ENCODE assay signal across 15 cellular contexts in the genomic region with DNA sequence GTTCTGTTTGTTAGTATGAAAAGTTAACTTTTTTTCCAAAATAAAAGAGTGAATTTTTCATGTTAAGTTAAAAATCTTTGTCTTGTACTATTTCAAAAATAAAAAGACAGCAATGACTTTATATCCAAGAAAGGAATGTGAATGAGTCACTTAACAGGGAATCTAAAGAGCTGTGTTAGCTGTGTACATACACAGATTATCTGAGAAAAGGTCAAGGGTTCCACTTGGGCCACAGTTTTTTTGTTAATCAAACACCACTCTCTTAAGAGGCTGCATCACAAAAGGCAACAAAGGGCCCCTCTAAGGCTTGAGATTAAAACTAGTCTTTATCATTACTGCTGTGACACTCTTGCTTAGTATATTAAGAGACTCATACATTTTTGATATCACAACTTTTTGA.
DNase-seq lines count a peak whose midpoint lies in the region; ATAC-seq and TF ChIP-seq lines count a peak whose summit lies in the region.
"Had no signal": no experiment of that assay in that cellular context is flagged by ENCODE, and none has a peak within 500 bp of the region (broad histone marks: within the 10 kb centered on the region; RNA-seq: fewer than 3 reads in every experiment).

No MANE protein-coding gene starts in this region.

- POLR2A ChIA-PET in WTC11 (lab: Charles Lee) = interaction anchor here (0.8 kb wide), 1 partner anchor 275 kb away, joined by 4 read pairs; no protein-coding TSS in a partner anchor

- no peak overlapping the region for H3K27ac ChIP-seq in lower lobe of right lung
- no peak overlapping the region for H3K27ac ChIP-seq in aorta (ENCODE audit: low read depth in 1 of 2, low read length in 2 of 2)
- H3K27ac ChIP-seq: esophagus squamous epithelium, skin epidermis had no signal

- H3K4me1 ChIP-seq in lower lobe of right lung (no peaks in the 10 kb centered on the region), aorta (ENCODE audit: control insufficient read depth in 1 of 2, insufficient read depth in 2 of 2, low read length in 2 of 2) (no peaks in the 10 kb centered on the region)
- H3K4me1 ChIP-seq: esophagus squamous epithelium had no signal

- in situ Hi-C loops in Caki2 (cut with HindIII; ENCODE audit: low pct_unique_long_range_greater_than_20kb, low sequenced_read_pairs) = no loop called here

- peaks cover 70% of the 10 kb centered on the region for H3K36me3 ChIP-seq in lower lobe of right lung
- peaks cover 0 to 2% of the 10 kb centered on the region in 2 donors for H3K36me3 ChIP-seq in aorta (ENCODE audit: control insufficient read depth in 1 of 2, insufficient read depth in 2 of 2, low read length in 1 of 2)

- peaks cover 22% of the 10 kb centered on the region for H3K36me3 Mint-ChIP-seq in chondrocyte (ENCODE audit: low read depth)
- peaks cover 50% of the 10 kb centered on the region for H3K36me3 Mint-ChIP-seq in WTC11

- DNase-seq in Caki2 (ENCODE audit: low read depth) (peak; percentile 30), HuH-7.5 (ENCODE audit: low spot score) (peak; percentile 5), chondrocyte (ENCODE audit: low spot score) (no peak), lower lobe of right lung (no peak), aorta (no peak), putamen (ENCODE audit: low spot score) (no peak), WTC11 (ENCODE audit: low spot score) (no peak)
- DNase-seq: activated naive CD4-positive, alpha-beta T cell treated with anti-CD3 and anti-CD28 coated beads, Interleukin-2, amount 50 U/mL, for 16 hours; CD4-positive, alpha-beta T cell; esophagus squamous epithelium; natural killer cell; NCI-H446 treated with DMSO at 0.1 percent for 48 hours had no signal

- peaks cover 16% of the 10 kb centered on the region for H3K4me1 Mint-ChIP-seq in chondrocyte (ENCODE audit: low read depth)
- no peaks in the 10 kb centered on the region for H3K4me1 Mint-ChIP-seq in WTC11

- ATAC-seq in lower lobe of right lung = peak; percentile 56 to 94
- ATAC-seq in aorta (ENCODE audit: low FRiP score) = no peak
- no peak for ATAC-seq in WTC11
- ATAC-seq in GM18868 (IDR thresholded peaks at IDR 0.05; ENCODE audit: unreplicated experiment) = no peak
- ATAC-seq: natural killer cell, Right ventricle myocardium inferior had no signal

- H3K27me3 Mint-ChIP-seq in chondrocyte (ENCODE audit: low read depth) = no peaks in the 10 kb centered on the region
- no peaks in the 10 kb centered on the region for H3K27me3 Mint-ChIP-seq in WTC11 (ENCODE audit: low read depth)
- H3K27me3 Mint-ChIP-seq: CD4-positive, alpha-beta T cell had no signal

- H3K4me3 Mint-ChIP-seq in chondrocyte (ENCODE audit: unreplicated experiment) (no peak overlapping the region), WTC11 (no peak overlapping the region)
- H3K4me3 Mint-ChIP-seq: CD4-positive, alpha-beta T cell; natural killer cell had no signal

- H3K27me3 ChIP-seq in lower lobe of right lung (ENCODE audit: low read depth) (no peaks in the 10 kb centered on the region), aorta (ENCODE audit: control insufficient read depth in 1 of 2, insufficient read depth in 2 of 2, low read length in 1 of 2) (no peaks in the 10 kb centered on the region)
- H3K27me3 ChIP-seq: esophagus squamous epithelium had no signal

- no peaks in the 10 kb centered on the region for H3K9me3 ChIP-seq in lower lobe of right lung
- H3K9me3 ChIP-seq in aorta (ENCODE audit: control insufficient read depth, low read length) = no peaks in the 10 kb centered on the region
- H3K9me3 ChIP-seq: esophagus squamous epithelium had no signal

- H3K4me3 ChIP-seq in lower lobe of right lung (no peak overlapping the region), aorta (ENCODE audit: low read length in 2 of 2) (no peak overlapping the region)
- H3K4me3 ChIP-seq: esophagus squamous epithelium, skin epidermis had no signal

- intact Hi-C loops in lower lobe of right lung (cut with DNase I) = no loop called here
- intact Hi-C loops in aorta (cut with DNase I) = no loop called here

- no peak for TF ChIP-seq CTCF in chondrocyte (IDR thresholded peaks at IDR 0.05)
- TF ChIP-seq CTCF in lower lobe of right lung (IDR thresholded peaks at IDR 0.05) = no peak
- no peak for TF ChIP-seq CTCF in WTC11 (IDR thresholded peaks at IDR 0.05)

- H3K27ac Mint-ChIP-seq in chondrocyte (ENCODE audit: unreplicated experiment) (peak overlapping the region; percentile 51), WTC11 (no peak overlapping the region)
- H3K27ac Mint-ChIP-seq: CD4-positive, alpha-beta T cell; natural killer cell had no signal

- CTCF ChIA-PET in WTC11 (lab: Charles Lee) = no interaction called here

- H3K9me3 Mint-ChIP-seq in chondrocyte (ENCODE audit: low read depth) = no peaks in the 10 kb centered on the region
- H3K9me3 Mint-ChIP-seq in WTC11 = no peaks in the 10 kb centered on the region
- H3K9me3 Mint-ChIP-seq: CD4-positive, alpha-beta T cell; natural killer cell had no signal

TF ChIP-seq in WTC11, 78 proteins besides CTCF, POLR2A, EP300 and RAD21:
- TF ChIP-seq, protein P1, sequence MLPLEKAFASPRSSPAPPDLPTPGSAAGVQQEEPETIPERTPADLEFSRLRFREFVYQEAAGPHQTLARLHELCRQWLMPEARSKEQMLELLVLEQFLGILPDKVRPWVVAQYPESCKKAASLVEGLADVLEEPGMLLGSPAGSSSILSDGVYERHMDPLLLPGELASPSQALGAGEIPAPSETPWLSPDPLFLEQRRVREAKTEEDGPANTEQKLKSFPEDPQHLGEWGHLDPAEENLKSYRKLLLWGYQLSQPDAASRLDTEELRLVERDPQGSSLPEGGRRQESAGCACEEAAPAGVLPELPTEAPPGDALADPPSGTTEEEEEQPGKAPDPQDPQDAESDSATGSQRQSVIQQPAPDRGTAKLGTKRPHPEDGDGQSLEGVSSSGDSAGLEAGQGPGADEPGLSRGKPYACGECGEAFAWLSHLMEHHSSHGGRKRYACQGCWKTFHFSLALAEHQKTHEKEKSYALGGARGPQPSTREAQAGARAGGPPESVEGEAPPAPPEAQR (CRISPR knock-in tag; IDR thresholded peaks at IDR 0.05) = no peak
- TF ChIP-seq ZNF263 (CRISPR knock-in tag; IDR thresholded peaks at IDR 0.05; ENCODE audit: low read depth) (no peak), TCF7 (CRISPR knock-in tag; IDR thresholded peaks at IDR 0.05; ENCODE audit: low read depth) (no peak), CBFB (CRISPR knock-in tag; IDR thresholded peaks at IDR 0.05; ENCODE audit: low read depth) (no peak), KAT7 (CRISPR knock-in tag; IDR thresholded peaks at IDR 0.05; ENCODE audit: borderline replicate concordance) (no peak), CDX4 (CRISPR knock-in tag; IDR thresholded peaks at IDR 0.05; ENCODE audit: borderline replicate concordance) (no peak), ZNF121 (CRISPR knock-in tag; IDR thresholded peaks at IDR 0.05) (no peak), ZNF219 (CRISPR knock-in tag; IDR thresholded peaks at IDR 0.05; ENCODE audit: borderline replicate concordance) (no peak), NR2C2 (CRISPR knock-in tag; IDR thresholded peaks at IDR 0.05) (no peak), TEAD1 (CRISPR knock-in tag; IDR thresholded peaks at IDR 0.05) (no peak), MYBL2 (CRISPR knock-in tag; IDR thresholded peaks at IDR 0.05) (no peak)
- TF ChIP-seq, protein P2, sequence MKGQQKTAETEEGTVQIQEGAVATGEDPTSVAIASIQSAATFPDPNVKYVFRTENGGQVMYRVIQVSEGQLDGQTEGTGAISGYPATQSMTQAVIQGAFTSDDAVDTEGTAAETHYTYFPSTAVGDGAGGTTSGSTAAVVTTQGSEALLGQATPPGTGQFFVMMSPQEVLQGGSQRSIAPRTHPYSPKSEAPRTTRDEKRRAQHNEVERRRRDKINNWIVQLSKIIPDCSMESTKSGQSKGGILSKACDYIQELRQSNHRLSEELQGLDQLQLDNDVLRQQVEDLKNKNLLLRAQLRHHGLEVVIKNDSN (CRISPR knock-in tag; IDR thresholded peaks at IDR 0.05) = no peak

Comparison
In these comparisons a context has a peak if more than half of its experiments do, and no peak if none do; other contexts are left out.
1. DNase-seq: peak in Caki2 (single experiment) and HuH-7.5 (single experiment); none in chondrocyte (single experiment), lower lobe of right lung (single experiment), aorta (0 of 2), putamen (single experiment) and WTC11 (single experiment).
2. ATAC-seq: peak in lower lobe of right lung (2 of 2); none in aorta (single experiment), WTC11 (single experiment) and GM18868 (single experiment).